ENCODE assay signal across 8 cellular contexts in the genomic region with DNA sequence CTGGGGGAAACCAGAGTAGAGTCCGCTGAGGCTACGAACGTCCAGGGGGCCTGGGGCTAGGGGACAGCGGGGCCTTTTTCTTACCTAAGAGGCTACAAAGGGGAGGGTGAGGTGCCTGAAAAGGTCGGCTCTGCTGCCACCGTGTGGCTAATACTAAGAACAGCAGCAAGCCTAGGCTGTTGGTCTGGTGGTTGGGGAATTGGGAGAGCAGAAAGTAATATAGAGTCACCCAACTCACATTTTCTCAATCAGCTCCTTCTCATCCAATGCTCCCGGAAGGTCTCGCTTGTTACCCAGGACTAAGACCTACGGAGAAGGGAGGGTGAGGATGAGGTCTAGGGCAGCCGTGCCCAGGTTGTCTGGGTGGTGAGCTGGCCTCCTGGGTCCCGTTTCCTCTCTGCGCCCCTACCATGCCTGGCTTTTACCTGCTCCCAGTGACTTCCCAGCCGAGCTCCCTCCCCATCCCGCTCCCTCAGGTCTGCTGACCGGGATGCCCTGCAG. TPM values are rescaled to one million over a fixed set of nuclear protein-coding genes. Genes with fewer than 3 reads are reported as not detected.
DNase-seq lines count a peak whose midpoint lies in the region; ATAC-seq, FAIRE-seq and TF ChIP-seq lines count a peak whose summit lies in the region.

No MANE protein-coding gene starts in this region.

- WGBS in K562 (ENCODE audit: insufficient coverage, low coverage, missing lambda C conversion rate): 20% methylated on average over 15 of the region's 15 CpGs

- no peak overlapping the region for H3K4me3 Mint-ChIP-seq in Caco-2 (ENCODE audit: unreplicated experiment)
- H3K4me3 Mint-ChIP-seq in T-helper 17 cell: no peak overlapping the region

- DNase-seq in Caco-2 (peak; percentile 66 to 69), NCI-H146 (lab: John Stamatoyannopoulos, UW) (peak; percentile 64), T-helper 17 cell (peak in 2 of 3 donors; percentile 31 to 34), K562 (ENCODE audit: extremely low read depth in 1 of 4, low spot score in 3 of 4) (peak; percentile 84 to 92 (median 90)), hypothalamus (lab: John Stamatoyannopoulos, UW) (peak in 43 of 51 donors; percentile 23 to 84 (median 54)), gastrocnemius medialis (peak in 1 of 2 donors; percentile 40)

- peaks cover 17% of the 10 kb centered on the region for H3K36me3 Mint-ChIP-seq in Caco-2 (ENCODE audit: insufficient read depth, unreplicated experiment)
- H3K36me3 Mint-ChIP-seq in T-helper 17 cell (ENCODE audit: low read depth): no peaks in the 10 kb centered on the region

- TF ChIP-seq RAD21 in K562 (CRISPR knock-in tag; conservative IDR thresholded peaks at IDR 0.05 in 1 of 2, IDR thresholded peaks at IDR 0.05 in 1 of 2): peak; percentile 65 to 70

- H4K20me1 ChIP-seq in K562 (replicated peaks; ENCODE audit: control insufficient read depth, insufficient read depth, low read length): peaks cover 7% of the 10 kb centered on the region

- H3K4me1 ChIP-seq in Caco-2 (peaks cover 21% of the 10 kb centered on the region), K562 (replicated peaks in 1 of 2; ENCODE audit: control insufficient read depth in 2 of 2, insufficient read depth in 2 of 2, low read length in 2 of 2) (peaks cover 0 to 17% of the 10 kb centered on the region in 2 experiments; a peak in 2 of 5 replicates), gastrocnemius medialis (peaks cover 5 to 14% of the 10 kb centered on the region in 2 donors)

- H3K9me3 Mint-ChIP-seq in Caco-2 (ENCODE audit: unreplicated experiment): no peaks in the 10 kb centered on the region

- H3K4me1 Mint-ChIP-seq in Caco-2 (ENCODE audit: low read depth, unreplicated experiment) (no peaks in the 10 kb centered on the region), T-helper 17 cell (peaks cover 12% of the 10 kb centered on the region)

- in situ Hi-C loops in K562 (cut with MboI): no loop called here
- in situ Hi-C loops in gastrocnemius medialis (cut with MboI; ENCODE audit: low sequenced_read_pairs in 4 of 4): loop anchor here in 3 of 4 donors (25.0 kb wide), 1 partner anchor 248 kb away; the partner anchor contains the start of gene SHISA4 (in 3 of the 3)

- no peak overlapping the region for H3K4me3 ChIP-seq in Caco-2 (ENCODE audit: low read depth, low read length)
- no peak overlapping the region for H3K4me3 ChIP-seq in K562
- H3K4me3 ChIP-seq in gastrocnemius medialis: no peak overlapping the region

- peak; percentile 68 for ATAC-seq in GM21786 (IDR thresholded peaks at IDR 0.05; ENCODE audit: unreplicated experiment)
- ATAC-seq in T-helper 17 cell: peak; percentile 92
- ATAC-seq in K562: peak; percentile 95
- peak; percentile 74 to 78 for ATAC-seq in gastrocnemius medialis
- no peak for ATAC-seq in GM21423 (IDR thresholded peaks at IDR 0.05; ENCODE audit: unreplicated experiment)

- CTCF ChIA-PET in Caco-2 (lab: Charles Lee) (interaction anchor here (0.5 to 1.6 kb wide), 11 partner anchors 11 to 397 kb away, joined by 3 to 12 read pairs (median 5); partner anchors contain the start of genes ELF3 and GPR37L1), K562 (lab: Yijun Ruan, JAX; ENCODE audit: low intra/inter-chr PET ratio) (interaction anchor here (1.1 to 3.5 kb wide), 5 partner anchors 17 to 135 kb away, joined by 3 to 32 read pairs (median 11); partner anchors contain the start of gene ELF3)

- no peak overlapping the region for H3K27ac ChIP-seq in K562 (ENCODE audit: extremely low read depth, low read depth, low read length)
- no peak overlapping the region for H3K27ac ChIP-seq in gastrocnemius medialis

- H3K79me2 ChIP-seq in K562 (ENCODE audit: control insufficient read depth, insufficient read depth, low read length): no peaks in the 10 kb centered on the region

- no TSS peak for BruUV-seq in Caco-2 (replicated peaks; lab: Mats Ljungman, UMichigan)
- BruUV-seq in K562 (replicated peaks; lab: Mats Ljungman, UMichigan): no TSS peak

- no peaks in the 10 kb centered on the region for H3K27me3 Mint-ChIP-seq in Caco-2 (ENCODE audit: insufficient read depth, unreplicated experiment)
- no peaks in the 10 kb centered on the region for H3K27me3 Mint-ChIP-seq in T-helper 17 cell

- H3K9me3 ChIP-seq in Caco-2 (no peaks in the 10 kb centered on the region), T-helper 17 cell (ENCODE audit: control insufficient read depth, low read length, poor library complexity, severe bottlenecking) (no peaks in the 10 kb centered on the region), K562 (replicated peaks; ENCODE audit: control insufficient read depth, insufficient read depth, low read depth, low read length) (no peaks in the 10 kb centered on the region), gastrocnemius medialis (no peaks in the 10 kb centered on the region)

- FAIRE-seq in K562 (lab: Jason Lieb, UNC): peak; percentile 97

- TF ChIP-seq CTCF in Caco-2 (IDR thresholded peaks at IDR 0.05; ENCODE audit: insufficient read depth in 1 of 2, low read depth in 1 of 2, low read length in 1 of 2, severe bottlenecking in 1 of 2, unreplicated experiment in 1 of 2): peak; percentile 85 to 89
- TF ChIP-seq CTCF in K562 (IDR thresholded peaks at IDR 0.05 in 2 of 3, conservative IDR thresholded peaks at IDR 0.05 in 1 of 3; ENCODE audit: insufficient read depth in 2 of 3, low read depth in 1 of 3, low read length in 3 of 3): peak; percentile 83 to 95 (median 86)
- TF ChIP-seq CTCF in gastrocnemius medialis (IDR thresholded peaks at IDR 0.05 in 4 of 5, conservative IDR thresholded peaks at IDR 0.05 in 1 of 5): peak; percentile 49 to 93 (median 74)

- no peaks in the 10 kb centered on the region for H3K27me3 ChIP-seq in Caco-2 (replicated peaks; ENCODE audit: control insufficient read depth, insufficient read depth, low read length)
- H3K27me3 ChIP-seq in K562 (ENCODE audit: control insufficient read depth in 2 of 2, insufficient read depth in 2 of 2, low read length in 2 of 2): no peaks in the 10 kb centered on the region
- H3K27me3 ChIP-seq in gastrocnemius medialis: no peaks in the 10 kb centered on the region

- TF ChIP-seq EP300 in K562 (IDR thresholded peaks at IDR 0.05; ENCODE audit: low read length): no peak

- H3K9ac ChIP-seq in K562 (ENCODE audit: insufficient read depth in 1 of 2, low read depth in 2 of 2, low read length in 2 of 2): peak overlapping the region in 1 of 2 experiments; percentile 53; a peak in 2 of 4 replicates

- H3K36me3 ChIP-seq in Caco-2 (ENCODE audit: control insufficient read depth, insufficient read depth, low read length): peaks cover 3% of the 10 kb centered on the region; the same call in 1 of the 2 replicates
- peaks cover 43% of the 10 kb centered on the region; the same call in 2 of the 3 replicates for H3K36me3 ChIP-seq in K562 (ENCODE audit: control insufficient read depth, insufficient read depth, low read length)
- peaks cover 0 to 54% of the 10 kb centered on the region in 2 donors for H3K36me3 ChIP-seq in gastrocnemius medialis

- H3K9me1 ChIP-seq in K562 (ENCODE audit: control insufficient read depth, insufficient read depth, low read length): no peaks in the 10 kb centered on the region

- POLR2A ChIA-PET in Caco-2 (lab: Charles Lee) (no interaction called here), K562 (lab: Yijun Ruan, JAX) (interaction anchor here (0.6 to 2.1 kb wide), 8 partner anchors 8 to 271 kb away, joined by 3 to 16 read pairs (median 4); partner anchors contain the start of gene ARL8A)

- TF ChIP-seq POLR2A in K562 (conservative IDR thresholded peaks at IDR 0.05) (no peak), gastrocnemius medialis (IDR thresholded peaks at IDR 0.05) (no peak)

- intact Hi-C loops in Caco-2 (cut with micrococcal nuclease; ENCODE audit: unreplicated experiment) (loop anchor here (1.0 kb wide), 1 partner anchor 257 kb away; no protein-coding TSS in a partner anchor), K562 (cut with micrococcal nuclease) (loop anchor here (1.0 kb wide), 2 partner anchors 13 to 239 kb away; partner anchors contain the start of gene GPR37L1), gastrocnemius medialis (cut with DNase I; ENCODE audit: low total_unique reads) (loop anchor here (1.0 to 10.0 kb wide), 2 partner anchors 126 to 250 kb away; partner anchors contain the start of gene SHISA4)

- no peak overlapping the region for H2AFZ ChIP-seq in K562 (ENCODE audit: low read depth, low read length)

- no peak overlapping the region for H3K27ac Mint-ChIP-seq in Caco-2 (ENCODE audit: unreplicated experiment)
- no peak overlapping the region for H3K27ac Mint-ChIP-seq in T-helper 17 cell

- H3K4me2 ChIP-seq in K562 (ENCODE audit: insufficient read depth, low read length): no peak overlapping the region

RNA-seq across cellular contexts. Expression of gene ARL8A, which starts 9.3 kb away (rescaled TPM):
- 25.0 and 27.8 TPM in 2 replicates for total RNA-seq in Caco-2 (2022)
- 10 to 100 TPM; 71.9 to 76.4 TPM for total RNA-seq in T-helper 17 cell
- total RNA-seq in K562 (2011; cell fraction: chromatin; rRNA removed; ENCODE audit: low replicate concordance): 15.5 and 36.2 TPM in 2 replicates
- 13.9 and 24.0 TPM in 2 replicates for total RNA-seq in K562 (2011; cell fraction: nucleolus; rRNA removed)
- total RNA-seq in K562 (2011; cell fraction: nucleoplasm; rRNA removed): 13.5 and 19.8 TPM in 2 replicates
- total RNA-seq in K562 (2014; rRNA removed): 13.1 and 21.8 TPM in 2 replicates
- 7.9 and 9.2 TPM in 2 replicates for total RNA-seq in K562 (2014; rRNA removed; fragmentation: Illumina TruSeq; extraction: Trizol)
- 11.1 and 11.8 TPM in 2 replicates for total RNA-seq in K562 (2015; rRNA removed; fragmentation: Illumina TruSeq; extraction: Trizol)
- total RNA-seq in K562 (2021): 19.1 and 22.7 TPM in 2 replicates
- 27.3 and 58.1 TPM in 2 replicates for polyA plus RNA-seq in K562 (2011; rRNA removed)
- 17.5 and 24.2 TPM in 2 replicates for polyA plus RNA-seq in K562 (2011; cell fraction: cytosol; rRNA removed)
- 31.3 and 39.1 TPM in 2 replicates for polyA plus RNA-seq in K562 (2011; cell fraction: nucleus; rRNA removed)
- 21.7 and 25.7 TPM in 2 replicates for polyA plus RNA-seq in K562 (2012)
- polyA plus RNA-seq in K562 (2014; fragmentation: Illumina TruSeq; extraction: Trizol): 11.4 and 15.9 TPM in 2 replicates
- polyA plus RNA-seq in K562 (2014; fragmentation: Nextera tagmentation; extraction: Ambion mirVana): under 1 TPM; 0.17 to 0.32 TPM
- 15.3 and 15.6 TPM in 2 replicates for polyA plus RNA-seq in K562 (2014; rRNA removed)
- 12.5 and 17.4 TPM in 2 replicates for polyA minus RNA-seq in K562 (2011; rRNA and poly(A)+ RNA removed)
- 11.4 and 13.7 TPM in 2 replicates for polyA minus RNA-seq in K562 (2011; cell fraction: cytosol; rRNA and poly(A)+ RNA removed)
- polyA minus RNA-seq in K562 (2011; cell fraction: nucleus; rRNA and poly(A)+ RNA removed): 3.4 and 10.0 TPM in 2 replicates
- 10 to 100 TPM; 28.2 to 53.5 (median 49.8) TPM for total RNA-seq in gastrocnemius medialis

RNA-seq across cellular contexts. Expression of gene GPR37L1, which starts 12.6 kb away (rescaled TPM):
- total RNA-seq in Caco-2 (2022): 0.07 TPM in 2 replicates
- total RNA-seq in T-helper 17 cell: not detected
- total RNA-seq in K562 (2011; cell fraction: chromatin; rRNA removed; ENCODE audit: low replicate concordance): not detected in 2 replicates
- under 0.01 TPM in 2 replicates for total RNA-seq in K562 (2011; cell fraction: nucleolus; rRNA removed)
- total RNA-seq in K562 (2011; cell fraction: nucleoplasm; rRNA removed): not detected in 2 replicates
- not detected in 2 replicates for total RNA-seq in K562 (2014; rRNA removed)
- not detected in 2 replicates for total RNA-seq in K562 (2014; rRNA removed; fragmentation: Illumina TruSeq; extraction: Trizol)
- total RNA-seq in K562 (2015; rRNA removed; fragmentation: Illumina TruSeq; extraction: Trizol): not detected in 2 replicates
- not detected in 2 replicates for total RNA-seq in K562 (2021)
- polyA plus RNA-seq in K562 (2011; rRNA removed): 0.01 TPM in 1 of 2 replicates, not detected in the other
- 0.01 TPM in 1 of 2 replicates, not detected in the other for polyA plus RNA-seq in K562 (2011; cell fraction: cytosol; rRNA removed)
- polyA plus RNA-seq in K562 (2011; cell fraction: nucleus; rRNA removed): 0.01 TPM in 1 of 2 replicates, not detected in the other
- polyA plus RNA-seq in K562 (2012): 0.07 TPM in 2 replicates
- polyA plus RNA-seq in K562 (2014; fragmentation: Illumina TruSeq; extraction: Trizol): not detected in 2 replicates
- polyA plus RNA-seq in K562 (2014; fragmentation: Nextera tagmentation; extraction: Ambion mirVana): not detected
- not detected in 2 replicates for polyA plus RNA-seq in K562 (2014; rRNA removed)
- not detected in 2 replicates for polyA minus RNA-seq in K562 (2011; rRNA and poly(A)+ RNA removed)
- not detected in 2 replicates for polyA minus RNA-seq in K562 (2011; cell fraction: cytosol; rRNA and poly(A)+ RNA removed)
- polyA minus RNA-seq in K562 (2011; cell fraction: nucleus; rRNA and poly(A)+ RNA removed): not detected in 2 replicates
- under 1 TPM in 2 of 4 donors, not detected in 2; 0.04 to 0.10 TPM for total RNA-seq in gastrocnemius medialis

RNA-seq across cellular contexts. Expression of gene PTPN7, which starts 25.1 kb away (rescaled TPM):
- total RNA-seq in Caco-2 (2022): not detected in 2 replicates
- total RNA-seq in T-helper 17 cell: 100 to 1,000 TPM in 1 of 2 donors, 10 to 100 TPM in 1; 97.5 to 101 TPM
- 135 and 260 TPM in 2 replicates for total RNA-seq in K562 (2011; cell fraction: chromatin; rRNA removed; ENCODE audit: low replicate concordance)
- total RNA-seq in K562 (2011; cell fraction: nucleolus; rRNA removed): 174 and 175 TPM in 2 replicates
- 146 and 165 TPM in 2 replicates for total RNA-seq in K562 (2011; cell fraction: nucleoplasm; rRNA removed)
- total RNA-seq in K562 (2014; rRNA removed): 121 and 126 TPM in 2 replicates
- total RNA-seq in K562 (2014; rRNA removed; fragmentation: Illumina TruSeq; extraction: Trizol): 61.7 and 65.6 TPM in 2 replicates
- total RNA-seq in K562 (2015; rRNA removed; fragmentation: Illumina TruSeq; extraction: Trizol): 116 and 120 TPM in 2 replicates
- total RNA-seq in K562 (2021): 112 and 139 TPM in 2 replicates
- polyA plus RNA-seq in K562 (2011; rRNA removed): 80.7 and 176 TPM in 2 replicates
- polyA plus RNA-seq in K562 (2011; cell fraction: cytosol; rRNA removed): 155 and 163 TPM in 2 replicates
- polyA plus RNA-seq in K562 (2011; cell fraction: nucleus; rRNA removed): 215 and 278 TPM in 2 replicates
- polyA plus RNA-seq in K562 (2012): 146 and 171 TPM in 2 replicates
- polyA plus RNA-seq in K562 (2014; fragmentation: Illumina TruSeq; extraction: Trizol): 144 and 189 TPM in 2 replicates
- polyA plus RNA-seq in K562 (2014; fragmentation: Nextera tagmentation; extraction: Ambion mirVana): 10 to 100 TPM; 18.7 to 19.8 TPM
- polyA plus RNA-seq in K562 (2014; rRNA removed): 123 and 128 TPM in 2 replicates
- polyA minus RNA-seq in K562 (2011; rRNA and poly(A)+ RNA removed): 58.0 and 78.3 TPM in 2 replicates
- polyA minus RNA-seq in K562 (2011; cell fraction: cytosol; rRNA and poly(A)+ RNA removed): 54.1 and 65.3 TPM in 2 replicates
- polyA minus RNA-seq in K562 (2011; cell fraction: nucleus; rRNA and poly(A)+ RNA removed): 38.1 and 80.1 TPM in 2 replicates
- under 1 TPM; 0.19 to 0.76 (median 0.49) TPM for total RNA-seq in gastrocnemius medialis

RNA-seq across cellular contexts. Expression of gene LGR6, which starts 58.3 kb away (rescaled TPM):
- 0.36 TPM in 1 of 2 replicates, not detected in the other for total RNA-seq in Caco-2 (2022)
- total RNA-seq in T-helper 17 cell: under 1 TPM; 0.13 to 0.25 TPM
- total RNA-seq in K562 (2011; cell fraction: chromatin; rRNA removed; ENCODE audit: low replicate concordance): 0.72 and 0.77 TPM in 2 replicates
- total RNA-seq in K562 (2011; cell fraction: nucleolus; rRNA removed): 0.17 and 0.79 TPM in 2 replicates
- total RNA-seq in K562 (2011; cell fraction: nucleoplasm; rRNA removed): 0.66 and 0.76 TPM in 2 replicates
- 0.12 and 0.45 TPM in 2 replicates for total RNA-seq in K562 (2014; rRNA removed)
- total RNA-seq in K562 (2014; rRNA removed; fragmentation: Illumina TruSeq; extraction: Trizol): 0.11 and 0.13 TPM in 2 replicates
- total RNA-seq in K562 (2015; rRNA removed; fragmentation: Illumina TruSeq; extraction: Trizol): 0.26 and 0.29 TPM in 2 replicates
- 0.20 and 0.31 TPM in 2 replicates for total RNA-seq in K562 (2021)
- polyA plus RNA-seq in K562 (2011; rRNA removed): 0.14 and 0.47 TPM in 2 replicates
- 0.22 and 0.24 TPM in 2 replicates for polyA plus RNA-seq in K562 (2011; cell fraction: cytosol; rRNA removed)
- polyA plus RNA-seq in K562 (2011; cell fraction: nucleus; rRNA removed): 1.2 and 1.8 TPM in 2 replicates
- polyA plus RNA-seq in K562 (2012): 0.26 and 0.96 TPM in 2 replicates
- polyA plus RNA-seq in K562 (2014; fragmentation: Illumina TruSeq; extraction: Trizol): 0.21 and 0.54 TPM in 2 replicates
- under 1 TPM in 1 of 2 experiments, not detected in 1; 0.01 TPM for polyA plus RNA-seq in K562 (2014; fragmentation: Nextera tagmentation; extraction: Ambion mirVana)
- 0.12 and 0.42 TPM in 2 replicates for polyA plus RNA-seq in K562 (2014; rRNA removed)
- not detected in 2 replicates for polyA minus RNA-seq in K562 (2011; rRNA and poly(A)+ RNA removed)
- not detected in 2 replicates for polyA minus RNA-seq in K562 (2011; cell fraction: cytosol; rRNA and poly(A)+ RNA removed)
- polyA minus RNA-seq in K562 (2011; cell fraction: nucleus; rRNA and poly(A)+ RNA removed): 0.40 and 0.89 TPM in 2 replicates
- total RNA-seq in gastrocnemius medialis: under 1 TPM in 1 of 4 donors, not detected in 3; 0.15 TPM

Comparison
In these comparisons a context has a peak if more than half of its experiments do, and no peak if none do; other contexts are left out.
1. RNA of gene PTPN7, which starts 25.1 kb away (total RNA-seq): 61.7 to 260 TPM in K562 and 97.5 to 101 TPM in T-helper 17 cell; 0.19 to 0.76 TPM in gastrocnemius medialis and not detected in Caco-2; every median in the first group is over 10 times any median in the second.
2. Peak in every context shown above with its lines, with median percentiles within 50 percentile points of each other: CTCF ChIP-seq.